1 cellular context compared by ENCODE assay signal in genomic region chr4:83618991-83619390, GRCh38.
TF ChIP-seq lines count a peak whose summit lies in the region.

No MANE protein-coding gene starts in this region.

TF ChIP-seq in K562, 482 proteins besides CTCF, POLR2A, EP300 and RAD21 (continued from another document and continues in another):
- TF ChIP-seq ZNF407 (IDR thresholded peaks at IDR 0.05; ENCODE audit: low read depth): no peak
- no peak for TF ChIP-seq ZNF76 (CRISPR knock-in tag; IDR thresholded peaks at IDR 0.05; ENCODE audit: borderline replicate concordance)
- TF ChIP-seq ZNF77 (CRISPR knock-in tag; IDR thresholded peaks at IDR 0.05): no peak
- no peak for TF ChIP-seq KDM4B (IDR thresholded peaks at IDR 0.05; ENCODE audit: borderline replicate concordance in 2 of 2, low read depth in 1 of 2)
- TF ChIP-seq KDM5B (IDR thresholded peaks at IDR 0.05; ENCODE audit: insufficient replicate concordance, low read depth, low read length): no peak
- no peak for TF ChIP-seq TCF15 (CRISPR knock-in tag; IDR thresholded peaks at IDR 0.05)
- no peak for TF ChIP-seq NUFIP1 (IDR thresholded peaks at IDR 0.05; ENCODE audit: partially characterized antibody)
- no peak for TF ChIP-seq BRF2 (IDR thresholded peaks at IDR 0.05; ENCODE audit: borderline replicate concordance, insufficient read depth, insufficient read length)
- TF ChIP-seq ARNT (IDR thresholded peaks at IDR 0.05): no peak
- no peak for TF ChIP-seq NFATC3 (IDR thresholded peaks at IDR 0.05)
- no peak for TF ChIP-seq NR3C1 (CRISPR knock-in tag; IDR thresholded peaks at IDR 0.05)
- TF ChIP-seq FOXA3 (CRISPR knock-in tag; conservative IDR thresholded peaks at IDR 0.05 in 1 of 2, IDR thresholded peaks at IDR 0.05 in 1 of 2): no peak
- TF ChIP-seq CBX1 (IDR thresholded peaks at IDR 0.05; ENCODE audit: low read depth): no peak
- peak; percentile 30 to 35; a peak in 1 of 4 replicates for TF ChIP-seq KDM1A (IDR thresholded peaks at IDR 0.05)
- 0 out of 2 replicates have a peak, but pooled peaks have one; percentile 23 for TF ChIP-seq PML (IDR thresholded peaks at IDR 0.05; ENCODE audit: low read length)
- TF ChIP-seq C11orf30 (IDR thresholded peaks at IDR 0.05; ENCODE audit: low read depth): no peak
- no peak for TF ChIP-seq ZNF518B (CRISPR knock-in tag; IDR thresholded peaks at IDR 0.05)
- TF ChIP-seq GTF2B (IDR thresholded peaks at IDR 0.05; ENCODE audit: extremely low read depth, insufficient read length): no peak
- TF ChIP-seq HDGF (IDR thresholded peaks at IDR 0.05): no peak
- no peak for TF ChIP-seq UBTF (IDR thresholded peaks at IDR 0.05; ENCODE audit: borderline replicate concordance in 1 of 2, low read depth in 2 of 2, low read length in 2 of 2)
- TF ChIP-seq PHF8 (IDR thresholded peaks at IDR 0.05; ENCODE audit: borderline replicate concordance, low read length): no peak
- 0 out of 2 replicates have a peak, but pooled peaks have one; percentile 65 for TF ChIP-seq ETV5 (CRISPR knock-in tag; IDR thresholded peaks at IDR 0.05; ENCODE audit: low read depth)
- TF ChIP-seq RNF219 (CRISPR knock-in tag; IDR thresholded peaks at IDR 0.05): no peak
- no peak for TF ChIP-seq SETDB1 (IDR thresholded peaks at IDR 0.05; ENCODE audit: low read length)
- no peak for TF ChIP-seq SRSF3 (IDR thresholded peaks at IDR 0.05; ENCODE audit: insufficient read depth, low read length)
- no peak for TF ChIP-seq DLX4 (CRISPR knock-in tag; IDR thresholded peaks at IDR 0.05)
- TF ChIP-seq FOXM1 (IDR thresholded peaks at IDR 0.05; ENCODE audit: low read depth): peak; percentile 47; the same call in 1 of the 2 replicates
- no peak for TF ChIP-seq FOXM1 (CRISPR knock-in tag; IDR thresholded peaks at IDR 0.05; ENCODE audit: low read depth)
